ENCODE assay signal across 3 cellular contexts in the genomic region with DNA sequence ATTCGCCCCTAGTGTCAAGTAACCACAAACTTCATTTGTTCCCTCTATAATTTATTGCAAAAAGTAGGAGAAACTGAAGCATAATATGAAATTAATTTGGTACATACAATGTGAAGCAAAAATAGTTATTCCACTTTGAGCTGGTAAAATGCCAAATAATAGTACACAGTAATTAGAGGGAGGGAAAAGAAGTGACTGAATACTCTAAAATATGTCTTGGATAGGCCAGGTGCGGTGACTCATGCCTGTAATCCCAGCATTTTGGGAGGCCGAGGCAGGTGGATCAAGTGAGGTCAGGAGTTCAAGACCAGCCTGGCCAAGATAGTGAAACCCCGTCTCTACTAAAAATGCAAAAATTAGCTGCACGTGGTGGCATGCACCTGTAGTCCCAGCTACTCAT.
TF ChIP-seq lines count a peak whose summit lies in the region.

No MANE protein-coding gene starts in this region.

TF ChIP-seq in HCT116, 20 proteins besides CTCF, POLR2A, EP300 and RAD21:
- TF ChIP-seq FOSL1 (IDR thresholded peaks at IDR 0.05; ENCODE audit: low read depth) (peak; percentile 72), JUND (IDR thresholded peaks at IDR 0.05) (peak; percentile 62), SP1 (IDR thresholded peaks at IDR 0.05; ENCODE audit: low read depth) (peak; percentile 41)
- TF ChIP-seq, protein P1, sequence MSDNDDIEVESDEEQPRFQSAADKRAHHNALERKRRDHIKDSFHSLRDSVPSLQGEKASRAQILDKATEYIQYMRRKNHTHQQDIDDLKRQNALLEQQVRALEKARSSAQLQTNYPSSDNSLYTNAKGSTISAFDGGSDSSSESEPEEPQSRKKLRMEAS (IDR thresholded peaks at IDR 0.05): peak; percentile 42; the same call in 1 of the 2 replicates

TF ChIP-seq in Ishikawa, 13 proteins besides CTCF, POLR2A, EP300 and RAD21:
- TF ChIP-seq NFIC (IDR thresholded peaks at IDR 0.05): 0 out of 2 replicates have a peak, but pooled peaks have one; percentile 43

TF ChIP-seq in K562, 482 proteins besides CTCF, POLR2A, EP300 and RAD21:
- TF ChIP-seq NFIC (IDR thresholded peaks at IDR 0.05): 0 out of 2 replicates have a peak, but pooled peaks have one; percentile 6
- peak; percentile 27; the same call in 1 of the 2 replicates for TF ChIP-seq CBFA2T3 (IDR thresholded peaks at IDR 0.05)
